18 cellular contexts compared by ENCODE assay signal in the genomic region with DNA sequence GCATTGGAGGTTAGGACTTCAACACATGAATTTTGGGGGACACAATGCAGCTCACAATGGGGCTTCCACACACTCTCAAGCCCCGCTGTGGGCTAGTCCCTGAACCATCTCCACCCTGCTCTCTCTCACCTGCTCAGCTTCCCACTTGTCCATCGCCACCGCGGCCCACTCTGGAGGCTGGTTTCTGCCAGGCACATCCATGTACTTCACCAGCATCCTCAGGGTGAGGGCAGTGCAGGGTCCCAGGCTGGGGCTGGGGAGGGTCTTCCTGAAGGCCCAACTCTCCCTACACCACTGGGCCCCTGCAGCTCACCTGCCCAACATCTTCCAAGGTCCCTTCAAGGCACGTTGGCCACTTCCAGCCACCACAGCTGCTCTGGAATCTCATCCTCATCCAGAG. TPM values are rescaled to one million over a fixed set of nuclear protein-coding genes. Genes with fewer than 3 reads are reported as not detected.
DNase-seq lines count a peak whose midpoint lies in the region; ATAC-seq and TF ChIP-seq lines count a peak whose summit lies in the region.
"Had no signal": no experiment of that assay in that cellular context is flagged by ENCODE, and none has a peak within 500 bp of the region (broad histone marks: within the 10 kb centered on the region; RNA-seq: fewer than 3 reads in every experiment).

No MANE protein-coding gene starts in this region.

- H2BK20ac ChIP-seq in H9 (ENCODE audit: low read depth, low read length, poor library complexity, severe bottlenecking): no peak overlapping the region

- no peak overlapping the region for H3K18ac ChIP-seq in H9 (ENCODE audit: insufficient read length, low read depth, low read length)
- peak overlapping the region; percentile 23 for H3K18ac ChIP-seq in neuronal stem cell (ENCODE audit: low read length)

- no peak overlapping the region for H3K4me3 Mint-ChIP-seq in H9
- H3K4me3 Mint-ChIP-seq: CD4-positive, alpha-beta T cell had no signal

- H3K27me3 ChIP-seq in H9 (ENCODE audit: insufficient read depth, low read length) (no peaks in the 10 kb centered on the region), neuronal stem cell (ENCODE audit: control insufficient read depth in 3 of 3, insufficient read depth in 3 of 3, low read depth in 1 of 3, low read length in 3 of 3) (peaks cover 0 to 4% (median 0%) of the 10 kb centered on the region in 3 experiments)

- no peaks in the 10 kb centered on the region for H3K79me2 ChIP-seq in H9 (ENCODE audit: insufficient read depth, low read length)

- H2BK15ac ChIP-seq in H9 (ENCODE audit: low read depth, low read length) (no peak overlapping the region), neuronal stem cell (ENCODE audit: low read length) (no peak overlapping the region)

- H3K9me3 Mint-ChIP-seq in H9: peaks cover 9 to 15% of the 10 kb centered on the region in 2 experiments; a peak in 4 of 5 replicates
- H3K9me3 Mint-ChIP-seq: CD4-positive, alpha-beta T cell had no signal

- H2BK12ac ChIP-seq in H9 (ENCODE audit: insufficient read length, low read depth, low read length) (no peak overlapping the region), neuronal stem cell (ENCODE audit: low read length) (no peak overlapping the region)

- H3K79me1 ChIP-seq in H9 (ENCODE audit: insufficient read depth, low read depth, low read length, poor library complexity, severe bottlenecking) (no peaks in the 10 kb centered on the region), neuronal stem cell (ENCODE audit: low read depth, low read length) (no peaks in the 10 kb centered on the region)

- peak overlapping the region in 2 of 3 experiments; percentile 8 to 53; a peak in 3 of 7 replicates for H3K27ac Mint-ChIP-seq in H9
- H3K27ac Mint-ChIP-seq: CD4-positive, alpha-beta T cell had no signal

- peaks cover 11% of the 10 kb centered on the region for H3K27me3 Mint-ChIP-seq in H9 (ENCODE audit: low read depth)
- H3K27me3 Mint-ChIP-seq: CD4-positive, alpha-beta T cell had no signal

- no peak for ATAC-seq in omental fat pad (ENCODE audit: low FRiP score)
- ATAC-seq in GM21423 (IDR thresholded peaks at IDR 0.05; ENCODE audit: unreplicated experiment): no peak
- no peak for ATAC-seq in HG03097 (IDR thresholded peaks at IDR 0.05; ENCODE audit: low FRiP score, unreplicated experiment)

- peaks cover 0 to 5% (median 2%) of the 10 kb centered on the region in 3 experiments; a peak in 4 of 7 replicates for H3K36me3 Mint-ChIP-seq in H9 (ENCODE audit: insufficient read depth in 1 of 3, low read depth in 3 of 3)

- H4K91ac ChIP-seq in H9 (ENCODE audit: insufficient read length, low read depth, low read length) (no peak overlapping the region), neuronal stem cell (ENCODE audit: low read depth, low read length, poor library complexity) (no peak overlapping the region)

- no peak overlapping the region for H3K9ac ChIP-seq in H9 (ENCODE audit: extremely low read depth, insufficient read length, low read length)
- H3K9ac ChIP-seq in neuronal stem cell (ENCODE audit: low read depth, low read length, poor library complexity): no peak overlapping the region

- H2AK5ac ChIP-seq in H9 (ENCODE audit: insufficient read length, low read length) (no peak overlapping the region), neuronal stem cell (ENCODE audit: low read depth, low read length) (no peak overlapping the region)

- H3K56ac ChIP-seq in H9 (ENCODE audit: insufficient read length, low read depth, low read length): no peak overlapping the region

- no peaks in the 10 kb centered on the region for H3K36me3 ChIP-seq in neuronal stem cell (replicated peaks in 1 of 2; ENCODE audit: control insufficient read depth in 2 of 2, insufficient read depth in 2 of 2, low read length in 2 of 2)

- H2BK120ac ChIP-seq in H9 (ENCODE audit: low read depth, low read length, poor library complexity, severe bottlenecking): no peak overlapping the region
- H2BK120ac ChIP-seq in neuronal stem cell (ENCODE audit: low read depth, low read length): no peak overlapping the region

- H3K27ac ChIP-seq in H9 (ENCODE audit: insufficient read length, low read depth, low read length) (no peak overlapping the region), neuronal stem cell (replicated peaks; ENCODE audit: low read length) (no peak overlapping the region)
- H3K27ac ChIP-seq: C4-2B, HL-60 had no signal

- H4K8ac ChIP-seq in H9 (replicated peaks; ENCODE audit: insufficient read length, low read depth, low read length) (no peak overlapping the region), neuronal stem cell (ENCODE audit: low read depth, low read length) (no peak overlapping the region)

- no peak overlapping the region for H3K4me2 ChIP-seq in H9 (ENCODE audit: insufficient read depth, insufficient read length, low read length)
- no peak overlapping the region for H3K4me2 ChIP-seq in neuronal stem cell (ENCODE audit: insufficient read depth, low read length, poor library complexity, severe bottlenecking)

- H3K4me1 Mint-ChIP-seq in H9: peaks cover 12 to 14% of the 10 kb centered on the region in 2 experiments

- no peak overlapping the region for H3K4me3 ChIP-seq in neuronal stem cell (ENCODE audit: low read length in 2 of 2)

- H2AFZ ChIP-seq in H9 (ENCODE audit: low read length) (no peak overlapping the region), neuronal stem cell (ENCODE audit: low read length) (no peak overlapping the region)

- WGBS in H9 (ENCODE audit: extremely low coverage, insufficient read length, low lambda C conversion rate): no CpG with 5 or more reads among the region's 5 CpGs
- no CpG with 5 or more reads among the region's 5 CpGs for WGBS in neuronal stem cell (ENCODE audit: extremely low coverage in 2 of 2, insufficient read length in 2 of 2, insufficient replicate concordance in 1 of 2), 2 donors

- H4K5ac ChIP-seq in H9 (ENCODE audit: insufficient read length, low read depth, low read length): no peak overlapping the region

- TF ChIP-seq CTCF in H9 (conservative IDR thresholded peaks at IDR 0.05): no peak
- no peak for TF ChIP-seq CTCF in omental fat pad (IDR thresholded peaks at IDR 0.05)

- H3T11ph ChIP-seq in H9 (ENCODE audit: low read length): no peak overlapping the region

- no peaks in the 10 kb centered on the region for H3K23me2 ChIP-seq in H9 (ENCODE audit: insufficient read length, low read depth, low read length, poor library complexity, severe bottlenecking)

- H2BK5ac ChIP-seq in H9 (ENCODE audit: insufficient read length, low read length): no peak overlapping the region
- H2BK5ac ChIP-seq in neuronal stem cell (ENCODE audit: low read length): no peak overlapping the region

- H3K4me1 ChIP-seq in H9 (ENCODE audit: insufficient read depth, low read length) (no peaks in the 10 kb centered on the region; the same call in 1 of the 2 replicates), neuronal stem cell (ENCODE audit: control insufficient read depth in 2 of 2, insufficient read depth in 1 of 2, low read depth in 1 of 2, low read length in 2 of 2) (no peaks in the 10 kb centered on the region)

- no peak overlapping the region for H3K4ac ChIP-seq in H9 (ENCODE audit: low read depth, low read length)
- H3K4ac ChIP-seq in neuronal stem cell (ENCODE audit: low read length): no peak overlapping the region

- no peaks in the 10 kb centered on the region for H4K20me1 ChIP-seq in H9 (ENCODE audit: control insufficient read depth, insufficient read depth, insufficient read length)

- H3K9me3 ChIP-seq in H9 (ENCODE audit: control insufficient read depth, low read depth, low read length): no peaks in the 10 kb centered on the region
- peaks cover 0 to 10% of the 10 kb centered on the region in 2 donors for H3K9me3 ChIP-seq in neuronal stem cell (replicated peaks in 1 of 2; ENCODE audit: control insufficient read depth in 2 of 2, insufficient read depth in 1 of 2, low read depth in 1 of 2, low read length in 2 of 2)

- H3K14ac ChIP-seq in H9 (ENCODE audit: insufficient read depth, low read length) (no peak overlapping the region), neuronal stem cell (ENCODE audit: low read length) (no peak overlapping the region)

- DNase-seq in AG20443 (ENCODE audit: low spot score) (peak; percentile 7), H9 (no peak), islet precursor cell (peak; percentile 37), neuronal stem cell (ENCODE audit: low spot score) (no peak), omental fat pad (ENCODE audit: low spot score) (no peak), NCI-H1694 treated with DMSO at 0.1 percent for 48 hours (lab: John Stamatoyannopoulos, UW) (no peak)
- DNase-seq: ACHN; AML-193; CD4-positive, alpha-beta T cell; DMS153; DMS79; GDM1; GOT3; H7 had no signal

- H3K23ac ChIP-seq in H9 (ENCODE audit: insufficient read length, low read depth, low read length): no peak overlapping the region
- H3K23ac ChIP-seq in neuronal stem cell (ENCODE audit: low read depth, low read length, poor library complexity): no peak overlapping the region

RNA-seq across cellular contexts. Expression of a gene that starts 46.4 kb away (rescaled TPM):
- 10.8 and 11.4 TPM in 2 replicates for total RNA-seq in H9 (2021)
- 6.0 TPM for polyA plus RNA-seq in neuronal stem cell (2013, experiment 1 of 2)
- 5.6 TPM for polyA plus RNA-seq in neuronal stem cell (2013, experiment 2 of 2)
- 10 to 100 TPM; 22.3 to 73.1 (median 59.9) TPM for total RNA-seq in omental fat pad

Comparison
In these comparisons a context has a peak if more than half of its experiments do, and no peak if none do; other contexts are left out.
1. DNase-seq: peak in AG20443 (single experiment) and islet precursor cell (single experiment); none in H9 (single experiment), neuronal stem cell (single experiment), omental fat pad (single experiment) and NCI-H1694 treated with DMSO at 0.1 percent for 48 hours (single experiment).